In genomic region chr12:122072031-122072970, GRCh38 we compare ENCODE assay signal across 9 cellular contexts. TPM values are rescaled to one million over a fixed set of nuclear protein-coding genes. Genes with fewer than 3 reads are reported as not detected.
DNase-seq lines count a peak whose midpoint lies in the region; ATAC-seq and TF ChIP-seq lines count a peak whose summit lies in the region.
"Had no signal": no experiment of that assay in that cellular context is flagged by ENCODE, and none has a peak within 500 bp of the region (broad histone marks: within the 10 kb centered on the region; RNA-seq: fewer than 3 reads in every experiment).

No MANE protein-coding gene starts in this region.

- DNase-seq in activated CD4-positive, alpha-beta T cell treated with anti-CD3 and anti-CD28 coated beads, Interleukin-2, amount 10 ng/mL, durations not matched to agents 7 days and 5 days: no peak
- no peak for DNase-seq in activated CD4-positive, alpha-beta T cell treated with anti-CD3 and anti-CD28 coated beads for 1 hour
- DNase-seq in T47D (ENCODE audit: low read depth in 1 of 2, low spot score in 1 of 2) (peak; percentile 56 to 86), right lobe of liver (peak; percentile 53 to 78 (median 65)), dorsolateral prefrontal cortex (no peak)
- DNase-seq in effector CD8-positive, alpha-beta T cell (lab: John Stamatoyannopoulos, UW): no peak
- DNase-seq in activated CD4-positive, CD25-positive, alpha-beta regulatory T cell treated with anti-CD3 and anti-CD28 coated beads, Interleukin-2, amount 50 U/mL, for 72 hours: no peak
- DNase-seq: CD4-positive, CD25-positive, alpha-beta regulatory T cell had no signal

- H3K36me3 Mint-ChIP-seq in activated CD4-positive, alpha-beta T cell treated with anti-CD3 and anti-CD28 coated beads, Interleukin-2, amount 10 ng/mL, durations not matched to agents 7 days and 5 days (ENCODE audit: low read depth): no peaks in the 10 kb centered on the region
- H3K36me3 Mint-ChIP-seq: CD4-positive, CD25-positive, alpha-beta regulatory T cell had no signal

- intact Hi-C loops in right lobe of liver (cut with DNase I): no loop called here
- intact Hi-C loops in dorsolateral prefrontal cortex (cut with DNase I): no loop called here

- H3K4me3 ChIP-seq in right lobe of liver: no peak overlapping the region
- H3K4me3 ChIP-seq in dorsolateral prefrontal cortex: peak overlapping the region in 1 of 59 donors; percentile 8

- no peaks in the 10 kb centered on the region for H3K9me3 Mint-ChIP-seq in activated CD4-positive, alpha-beta T cell treated with anti-CD3 and anti-CD28 coated beads, Interleukin-2, amount 10 ng/mL, durations not matched to agents 7 days and 5 days
- H3K9me3 Mint-ChIP-seq: CD4-positive, CD25-positive, alpha-beta regulatory T cell had no signal

- TF ChIP-seq CTCF in right lobe of liver (IDR thresholded peaks at IDR 0.05) (no peak), dorsolateral prefrontal cortex (IDR thresholded peaks at IDR 0.05 in 54 of 56, conservative IDR thresholded peaks at IDR 0.05 in 2 of 56; ENCODE audit: low read depth in 1 of 56, partially characterized antibody in 56 of 56) (no peak)

- H3K4me3 Mint-ChIP-seq in activated CD4-positive, alpha-beta T cell treated with anti-CD3 and anti-CD28 coated beads, Interleukin-2, amount 10 ng/mL, durations not matched to agents 7 days and 5 days: no peak overlapping the region
- H3K4me3 Mint-ChIP-seq: CD4-positive, CD25-positive, alpha-beta regulatory T cell had no signal

- peaks cover 1 to 27% (median 13%) of the 10 kb centered on the region in 4 donors for H3K4me1 ChIP-seq in right lobe of liver

- H3K9me3 ChIP-seq in right lobe of liver: no peaks in the 10 kb centered on the region

- no peaks in the 10 kb centered on the region for H3K36me3 ChIP-seq in right lobe of liver

- in situ Hi-C loops in T47D (cut with HindIII; ENCODE audit: low pct_unique_long_range_greater_than_20kb, low sequenced_read_pairs): no loop called here

- TF ChIP-seq POLR2A in right lobe of liver (IDR thresholded peaks at IDR 0.05): no peak

- H3K27me3 ChIP-seq in right lobe of liver (no peaks in the 10 kb centered on the region), dorsolateral prefrontal cortex (no peaks in the 10 kb centered on the region)

- peak; percentile 83 to 90 (median 88) for ATAC-seq in right lobe of liver
- ATAC-seq in HG02759 (IDR thresholded peaks at IDR 0.05; ENCODE audit: unreplicated experiment): no peak

- H3K27me3 Mint-ChIP-seq in activated CD4-positive, alpha-beta T cell treated with anti-CD3 and anti-CD28 coated beads, Interleukin-2, amount 10 ng/mL, durations not matched to agents 7 days and 5 days: peaks cover 5% of the 10 kb centered on the region

- POLR2A ChIA-PET in activated CD4-positive, alpha-beta T cell treated with anti-CD3 and anti-CD28 coated beads, Interleukin-2, amount 10 ng/mL, durations not matched to agents 7 days and 5 days (lab: Charles Lee): no interaction called here

- CTCF ChIA-PET in activated CD4-positive, alpha-beta T cell treated with anti-CD3 and anti-CD28 coated beads, Interleukin-2, amount 10 ng/mL, durations not matched to agents 7 days and 5 days (lab: Charles Lee): interaction anchor here (1.2 to 1.5 kb wide), 2 partner anchors 10 to 18 kb away, joined by 3 read pairs; no protein-coding TSS in a partner anchor

- peak overlapping the region in 2 of 3 donors; percentile 23 to 73 for H3K27ac ChIP-seq in right lobe of liver
- H3K27ac ChIP-seq in dorsolateral prefrontal cortex: peak overlapping the region in 23 of 59 donors; percentile 2 to 71 (median 49)

- WGBS in right lobe of liver (ENCODE audit: insufficient coverage, low coverage, low lambda C conversion rate, missing lambda C conversion rate): 41% methylated on average over 7 of the region's 11 CpGs

- H3K27ac Mint-ChIP-seq in activated CD4-positive, alpha-beta T cell treated with anti-CD3 and anti-CD28 coated beads, Interleukin-2, amount 10 ng/mL, durations not matched to agents 7 days and 5 days: peak overlapping the region; percentile 14

- peaks cover 30% of the 10 kb centered on the region for H3K4me1 Mint-ChIP-seq in activated CD4-positive, alpha-beta T cell treated with anti-CD3 and anti-CD28 coated beads, Interleukin-2, amount 10 ng/mL, durations not matched to agents 7 days and 5 days

RNA-seq across cellular contexts. Expression of gene MLXIP, which starts 6.3 kb away (rescaled TPM):
- 10 to 100 TPM; 45.7 to 46.8 TPM for total RNA-seq in activated CD4-positive, alpha-beta T cell treated with anti-CD3 and anti-CD28 coated beads, Interleukin-2, amount 10 ng/mL, durations not matched to agents 7 days and 5 days
- 10 to 100 TPM; 13.9 to 45.9 (median 16.6) TPM for total RNA-seq in right lobe of liver
- 10 to 100 TPM; 22.2 to 78.4 (median 49.7) TPM for total RNA-seq in dorsolateral prefrontal cortex

RNA-seq across cellular contexts. Expression of gene BCL7A, which starts 50.6 kb away (rescaled TPM):
- 1 to 10 TPM; 8.5 to 8.7 TPM for total RNA-seq in activated CD4-positive, alpha-beta T cell treated with anti-CD3 and anti-CD28 coated beads, Interleukin-2, amount 10 ng/mL, durations not matched to agents 7 days and 5 days
- total RNA-seq in right lobe of liver (1 to 10 TPM; 3.5 to 6.4 (median 4.6) TPM), dorsolateral prefrontal cortex (10 to 100 TPM; 25.2 to 50.3 (median 39.4) TPM)

Comparison
In these comparisons a context has a peak if more than half of its experiments do, and no peak if none do; other contexts are left out.
1. DNase-seq: peak in T47D (2 of 2) and right lobe of liver (3 of 3); none in activated CD4-positive, alpha-beta T cell treated with anti-CD3 and anti-CD28 coated beads, Interleukin-2, amount 10 ng/mL, durations not matched to agents 7 days and 5 days (single experiment), activated CD4-positive, alpha-beta T cell treated with anti-CD3 and anti-CD28 coated beads for 1 hour (single experiment), dorsolateral prefrontal cortex (0 of 10), effector CD8-positive, alpha-beta T cell (single experiment) and activated CD4-positive, CD25-positive, alpha-beta regulatory T cell treated with anti-CD3 and anti-CD28 coated beads, Interleukin-2, amount 50 U/mL, for 72 hours (single experiment).